ENCODE assay signal across 13 cellular contexts in the genomic region with DNA sequence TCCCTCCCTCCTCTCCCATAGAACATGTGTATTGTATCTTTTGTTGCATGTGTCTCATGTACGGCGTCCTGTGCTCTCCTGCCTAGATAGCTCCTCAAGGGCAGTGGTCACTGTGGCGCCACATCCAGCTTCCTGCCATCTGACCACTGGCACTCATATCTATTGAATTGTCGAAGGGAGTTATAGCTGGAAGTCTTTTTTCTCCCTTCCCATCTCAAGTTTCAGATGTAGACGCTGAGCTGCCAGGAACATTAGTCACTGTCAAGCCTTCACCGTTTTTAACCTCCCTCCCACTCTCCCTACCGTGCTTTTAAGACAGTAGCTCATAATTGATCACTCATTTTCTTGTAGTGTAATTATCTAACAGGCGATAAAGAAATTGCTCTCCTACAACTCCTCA. TPM values are rescaled to one million over a fixed set of nuclear protein-coding genes. Genes with fewer than 3 reads are reported as not detected.
DNase-seq lines count a peak whose midpoint lies in the region; ATAC-seq and TF ChIP-seq lines count a peak whose summit lies in the region.
"Had no signal": no experiment of that assay in that cellular context is flagged by ENCODE, and none has a peak within 500 bp of the region (broad histone marks: within the 10 kb centered on the region; RNA-seq: fewer than 3 reads in every experiment).

No MANE protein-coding gene starts in this region.

- peak overlapping the region; percentile 22 for H3K4me2 ChIP-seq in PC-3 (ENCODE audit: low read length)

- H3K27me3 ChIP-seq in PC-3 (ENCODE audit: low read length): no peaks in the 10 kb centered on the region

- no peak overlapping the region for H3K4me3 ChIP-seq in PC-3 (ENCODE audit: low read length)
- H3K4me3 ChIP-seq: coronary artery, thoracic aorta had no signal

- no peaks in the 10 kb centered on the region for H4K20me1 ChIP-seq in PC-3 (ENCODE audit: low read length)

- no peaks in the 10 kb centered on the region for H3K9me3 ChIP-seq in PC-3 (ENCODE audit: low read length)
- H3K9me3 ChIP-seq: thoracic aorta had no signal

- BruUV-seq in PC-3 (replicated peaks; lab: Mats Ljungman, UMichigan): no TSS peak

- H2AFZ ChIP-seq in PC-3 (ENCODE audit: low read length): no peak overlapping the region

- CTCF ChIA-PET in PC-3 (lab: Charles Lee): interaction anchor here (0.7 to 1.4 kb wide), 9 partner anchors 9 to 402 kb away, joined by 3 to 26 read pairs (median 3); no protein-coding TSS in a partner anchor

- H3K27ac ChIP-seq in PC-3 (ENCODE audit: low read length) (peak overlapping the region; percentile 44), caudate nucleus (ENCODE audit: low read depth, low read length) (peak overlapping the region; percentile 67)
- H3K27ac ChIP-seq: coronary artery, thoracic aorta had no signal

- POLR2A ChIA-PET in PC-3 (lab: Charles Lee; ENCODE audit: unreplicated experiment): interaction anchor here (0.5 to 1.0 kb wide), 5 partner anchors 33 to 1284 kb away, joined by 3 to 20 read pairs (median 9); a partner anchor contains a TSS

- no peak overlapping the region for H3K9ac ChIP-seq in PC-3 (ENCODE audit: low read length)

- TF ChIP-seq CTCF in PC-3 (conservative IDR thresholded peaks at IDR 0.05; ENCODE audit: low read depth, low read length): no peak

- H3K9me2 ChIP-seq in PC-3 (replicated peaks; ENCODE audit: low read length): no peaks in the 10 kb centered on the region

- intact Hi-C loops in PC-3 (cut with micrococcal nuclease): loop anchor here (2.0 to 10.0 kb wide), 3 partner anchors 24 to 214 kb away; no protein-coding TSS in a partner anchor

- peaks cover 70% of the 10 kb centered on the region for H3K36me3 ChIP-seq in PC-3 (ENCODE audit: low read depth, low read length)

- no peaks in the 10 kb centered on the region for H3K79me2 ChIP-seq in PC-3 (ENCODE audit: low read length)

- ATAC-seq in PC-3: peak; percentile 96
- ATAC-seq in GM19035 (IDR thresholded peaks at IDR 0.05; ENCODE audit: unreplicated experiment): no peak
- ATAC-seq: naive thymus-derived CD8-positive, alpha-beta T cell had no signal

- DNase-seq in COLO829 (ENCODE audit: low spot score) (peak; percentile 79), PC-3 (peak; percentile 89), caudate nucleus (lab: John Stamatoyannopoulos, UW) (peak in 31 of 61 donors; percentile 5 to 87 (median 30)), occipital lobe (lab: John Stamatoyannopoulos, UW) (peak; percentile 4), SKM-1 (lab: John Stamatoyannopoulos, UW; ENCODE audit: unreplicated experiment) (no peak), NCI-H1694 treated with DMSO at 0.1 percent for 48 hours (lab: John Stamatoyannopoulos, UW) (no peak), NCI-H446 (lab: John Stamatoyannopoulos, UW) (no peak)
- DNase-seq: COR-L47; Karpas-422; naive thymus-derived CD8-positive, alpha-beta T cell had no signal

- H3F3A ChIP-seq in PC-3 (ENCODE audit: low read length, unreplicated experiment): no peaks in the 10 kb centered on the region

- peaks cover 14% of the 10 kb centered on the region for H3K4me1 ChIP-seq in PC-3 (ENCODE audit: insufficient read depth, low read length)

RNA-seq across cellular contexts. Expression of a gene that starts 33.0 kb away (rescaled TPM):
- total RNA-seq in PC-3 (2014; rRNA removed) (89.3 and 103 TPM in 2 replicates), occipital lobe (27.9 TPM)

RNA-seq across cellular contexts. Expression of a gene that starts 44.1 kb away (rescaled TPM):
- total RNA-seq in PC-3 (2014; rRNA removed) (0.58 and 0.86 TPM in 2 replicates), occipital lobe (31.7 TPM)

Comparison
In these comparisons a context has a peak if more than half of its experiments do, and no peak if none do; other contexts are left out.
1. DNase-seq: peak in COLO829 (single experiment), PC-3 (single experiment), caudate nucleus (31 of 61) and occipital lobe (single experiment); none in SKM-1 (single experiment), NCI-H1694 treated with DMSO at 0.1 percent for 48 hours (single experiment) and NCI-H446 (0 of 2).
2. RNA of a gene that starts 44.1 kb away (total RNA-seq): 31.7 TPM in occipital lobe (single experiment); 0.58 to 0.86 TPM in PC-3; every median in the first group is over 10 times any median in the second.